Comparison of ENCODE assay signal across 1 cellular context in genomic region chr9:83027153-83027867, GRCh38.
TF ChIP-seq lines count a peak whose summit lies in the region.

No MANE protein-coding gene starts in this region.

TF ChIP-seq in IMR-90, 13 proteins besides CTCF, POLR2A, EP300 and RAD21 (continued from another document):
- TF ChIP-seq USF2 (IDR thresholded peaks at IDR 0.05; ENCODE audit: low read depth, low read length) (no peak), MAZ (IDR thresholded peaks at IDR 0.05; ENCODE audit: borderline replicate concordance, low read depth, low read length) (no peak), SMC3 (IDR thresholded peaks at IDR 0.05; ENCODE audit: low read depth, low read length) (no peak), MAFK (IDR thresholded peaks at IDR 0.05; ENCODE audit: low read depth, low read length) (no peak), MXI1 (IDR thresholded peaks at IDR 0.05; ENCODE audit: borderline replicate concordance, low read depth, low read length) (no peak), CEBPB (IDR thresholded peaks at IDR 0.05; ENCODE audit: low read depth, low read length) (peak; percentile 72)
